9 cellular contexts compared by ENCODE assay signal in genomic region chr19:45074744-45075143, GRCh38. TPM values are rescaled to one million over a fixed set of nuclear protein-coding genes. Genes with fewer than 3 reads are reported as not detected.
DNase-seq lines count a peak whose midpoint lies in the region; ATAC-seq and TF ChIP-seq lines count a peak whose summit lies in the region.
"Had no signal": no experiment of that assay in that cellular context is flagged by ENCODE, and none has a peak within 500 bp of the region (broad histone marks: within the 10 kb centered on the region; RNA-seq: fewer than 3 reads in every experiment).

No MANE protein-coding gene starts in this region.

- no peaks in the 10 kb centered on the region for H3K9me3 Mint-ChIP-seq in activated CD4-positive, alpha-beta T cell treated with anti-CD3 and anti-CD28 coated beads, Interleukin-2, amount 10 ng/mL, durations not matched to agents 7 days and 5 days
- no peaks in the 10 kb centered on the region for H3K9me3 Mint-ChIP-seq in activated B cell treated with CpG ODN at 0.5 μM for 24 hours

- peak overlapping the region; percentile 58 for H3K4me3 ChIP-seq in iPS-18a (ENCODE audit: low read length)
- peak overlapping the region; percentile 71 for H3K4me3 ChIP-seq in thoracic aorta

- TF ChIP-seq CTCF in activated B cell treated with CpG ODN at 0.5 μM for 24 hours (IDR thresholded peaks at IDR 0.05) (no peak), thoracic aorta (IDR thresholded peaks at IDR 0.05) (no peak)

- intact Hi-C loops in activated B cell treated with CpG ODN at 0.5 μM for 24 hours (cut with micrococcal nuclease), result loop anchor here (1.0 to 10.0 kb wide), 9 partner anchors 15 to 790 kb away; partner anchors contain the start of genes BLOC1S3, CLASRP, FOXA3 and PPM1N

- DNase-seq in activated CD4-positive, alpha-beta T cell treated with anti-CD3 and anti-CD28 coated beads, Interleukin-2, amount 10 ng/mL, durations not matched to agents 7 days and 5 days, result no peak
- no peak for DNase-seq in activated CD4-positive, alpha-beta T cell treated with anti-CD3 and anti-CD28 coated beads, Interleukin-2, amount 50 U/mL, for 48 hours
- DNase-seq in activated B cell treated with CpG ODN at 0.5 μM for 24 hours (no peak), thoracic aorta (ENCODE audit: low spot score) (no peak), cerebellar nuclear complex (lab: John Stamatoyannopoulos, UW) (no peak)
- no peak for DNase-seq in stimulated activated naive CD4-positive, alpha-beta T cell (lab: John Stamatoyannopoulos, UW)
- DNase-seq: activated effector memory CD4-positive, alpha-beta T cell treated with Interleukin-2 at 50 U/mL for 16 hours had no signal

- peak overlapping the region; percentile 71 for H3K27ac Mint-ChIP-seq in activated CD4-positive, alpha-beta T cell treated with anti-CD3 and anti-CD28 coated beads, Interleukin-2, amount 10 ng/mL, durations not matched to agents 7 days and 5 days
- peak overlapping the region; percentile 90 for H3K27ac Mint-ChIP-seq in activated B cell treated with CpG ODN at 0.5 μM for 24 hours

- H3K9me3 ChIP-seq in iPS-18a (ENCODE audit: control insufficient read depth, low read depth, low read length) (no peaks in the 10 kb centered on the region), thoracic aorta (no peaks in the 10 kb centered on the region)

- POLR2A ChIA-PET in activated CD4-positive, alpha-beta T cell treated with anti-CD3 and anti-CD28 coated beads, Interleukin-2, amount 10 ng/mL, durations not matched to agents 7 days and 5 days (lab: Charles Lee), result no interaction called here
- POLR2A ChIA-PET in activated B cell treated with CpG ODN at 0.5 μM for 24 hours (lab: Charles Lee), result interaction anchor here (0.7 to 3.4 kb wide), 14 partner anchors 9 to 184 kb away, joined by 3 to 45 read pairs (median 4); partner anchors contain the start of genes BLOC1S3, CLPTM1, PPP1R37 and RELB

- H3K36me3 ChIP-seq in iPS-18a (ENCODE audit: control insufficient read depth, low read depth, low read length) (peaks cover 20% of the 10 kb centered on the region), thoracic aorta (peaks cover 12% of the 10 kb centered on the region)

- peak overlapping the region; percentile 57 for H3K4me3 Mint-ChIP-seq in activated CD4-positive, alpha-beta T cell treated with anti-CD3 and anti-CD28 coated beads, Interleukin-2, amount 10 ng/mL, durations not matched to agents 7 days and 5 days
- peak overlapping the region; percentile 93 for H3K4me3 Mint-ChIP-seq in activated B cell treated with CpG ODN at 0.5 μM for 24 hours

- peaks cover 10% of the 10 kb centered on the region for H3K36me3 Mint-ChIP-seq in activated CD4-positive, alpha-beta T cell treated with anti-CD3 and anti-CD28 coated beads, Interleukin-2, amount 10 ng/mL, durations not matched to agents 7 days and 5 days (ENCODE audit: low read depth)
- H3K36me3 Mint-ChIP-seq in activated B cell treated with CpG ODN at 0.5 μM for 24 hours (ENCODE audit: low read depth), result peaks cover 50% of the 10 kb centered on the region

- H3K27me3 ChIP-seq in iPS-18a (ENCODE audit: control insufficient read depth, insufficient read depth, low read length) (no peaks in the 10 kb centered on the region), thoracic aorta (replicated peaks; ENCODE audit: insufficient read depth) (no peaks in the 10 kb centered on the region)

- H3K27me3 Mint-ChIP-seq in activated CD4-positive, alpha-beta T cell treated with anti-CD3 and anti-CD28 coated beads, Interleukin-2, amount 10 ng/mL, durations not matched to agents 7 days and 5 days, result no peaks in the 10 kb centered on the region
- H3K27me3 Mint-ChIP-seq in activated B cell treated with CpG ODN at 0.5 μM for 24 hours, result no peaks in the 10 kb centered on the region

- H3K4me1 Mint-ChIP-seq in activated CD4-positive, alpha-beta T cell treated with anti-CD3 and anti-CD28 coated beads, Interleukin-2, amount 10 ng/mL, durations not matched to agents 7 days and 5 days, result peaks cover 41% of the 10 kb centered on the region
- peaks cover 54% of the 10 kb centered on the region for H3K4me1 Mint-ChIP-seq in activated B cell treated with CpG ODN at 0.5 μM for 24 hours

- CTCF ChIA-PET in activated CD4-positive, alpha-beta T cell treated with anti-CD3 and anti-CD28 coated beads, Interleukin-2, amount 10 ng/mL, durations not matched to agents 7 days and 5 days (lab: Charles Lee), result interaction anchor here (1.1 kb wide), 1 partner anchor 10 kb away, joined by 3 read pairs; no protein-coding TSS in a partner anchor
- CTCF ChIA-PET in activated B cell treated with CpG ODN at 0.5 μM for 24 hours (lab: Charles Lee), result interaction anchor here (0.8 to 1.6 kb wide), 4 partner anchors 10 to 35 kb away, joined by 3 to 9 read pairs (median 4); no protein-coding TSS in a partner anchor

- no peak overlapping the region for H3K9ac ChIP-seq in iPS-18a (ENCODE audit: low read length)

- H3K4me1 ChIP-seq in iPS-18a (ENCODE audit: control insufficient read depth, low read depth, low read length), result peaks cover 23% of the 10 kb centered on the region
- H3K4me1 ChIP-seq in thoracic aorta (ENCODE audit: control insufficient read depth in 1 of 2, low read depth in 2 of 2), result peaks cover 9 to 18% of the 10 kb centered on the region in 2 donors

- ATAC-seq in activated B cell treated with CpG ODN at 0.5 μM for 24 hours (ENCODE audit: low read depth) (no peak), thoracic aorta (ENCODE audit: insufficient number of reproducible peaks, low FRiP score, low read depth) (no peak), GM18498 (IDR thresholded peaks at IDR 0.05; ENCODE audit: unreplicated experiment) (no peak)

- H3K27ac ChIP-seq in iPS-18a (ENCODE audit: low read length) (no peak overlapping the region), thoracic aorta (no peak overlapping the region)

RNA-seq across cellular contexts. Expression of gene ZNF296, which starts 1.5 kb away (rescaled TPM):
- total RNA-seq in activated CD4-positive, alpha-beta T cell treated with anti-CD3 and anti-CD28 coated beads, Interleukin-2, amount 10 ng/mL, durations not matched to agents 7 days and 5 days, result 1 to 10 TPM; 4.0 to 4.1 TPM
- total RNA-seq in activated B cell treated with CpG ODN at 0.5 μM for 24 hours (27.8 and 28.0 TPM in 2 replicates), thoracic aorta (1 to 10 TPM; 1.5 to 1.8 TPM)

RNA-seq across cellular contexts. Expression of gene GEMIN7, which starts 4.3 kb away (rescaled TPM):
- total RNA-seq in activated CD4-positive, alpha-beta T cell treated with anti-CD3 and anti-CD28 coated beads, Interleukin-2, amount 10 ng/mL, durations not matched to agents 7 days and 5 days, result 10 to 100 TPM; 27.1 to 30.0 TPM
- total RNA-seq in activated B cell treated with CpG ODN at 0.5 μM for 24 hours (37.0 and 38.7 TPM in 2 replicates), thoracic aorta (10 to 100 TPM; 11.2 to 16.0 TPM)

RNA-seq across cellular contexts. Expression of gene PPP1R37, which starts 18.2 kb away (rescaled TPM):
- total RNA-seq in activated CD4-positive, alpha-beta T cell treated with anti-CD3 and anti-CD28 coated beads, Interleukin-2, amount 10 ng/mL, durations not matched to agents 7 days and 5 days, result 10 to 100 TPM; 21.1 to 21.7 TPM
- total RNA-seq in activated B cell treated with CpG ODN at 0.5 μM for 24 hours (18.8 and 27.2 TPM in 2 replicates), thoracic aorta (10 to 100 TPM; 19.6 to 22.6 TPM)

RNA-seq across cellular contexts. Expression of gene CLASRP, which starts 35.9 kb away (rescaled TPM):
- 100 to 1,000 TPM; 101 to 109 TPM for total RNA-seq in activated CD4-positive, alpha-beta T cell treated with anti-CD3 and anti-CD28 coated beads, Interleukin-2, amount 10 ng/mL, durations not matched to agents 7 days and 5 days
- total RNA-seq in activated B cell treated with CpG ODN at 0.5 μM for 24 hours, result 133 and 172 TPM in 2 replicates
- total RNA-seq in thoracic aorta, result 100 to 1,000 TPM; 119 to 300 TPM
